Comparison of ENCODE assay signal across 9 cellular contexts in the genomic region with DNA sequence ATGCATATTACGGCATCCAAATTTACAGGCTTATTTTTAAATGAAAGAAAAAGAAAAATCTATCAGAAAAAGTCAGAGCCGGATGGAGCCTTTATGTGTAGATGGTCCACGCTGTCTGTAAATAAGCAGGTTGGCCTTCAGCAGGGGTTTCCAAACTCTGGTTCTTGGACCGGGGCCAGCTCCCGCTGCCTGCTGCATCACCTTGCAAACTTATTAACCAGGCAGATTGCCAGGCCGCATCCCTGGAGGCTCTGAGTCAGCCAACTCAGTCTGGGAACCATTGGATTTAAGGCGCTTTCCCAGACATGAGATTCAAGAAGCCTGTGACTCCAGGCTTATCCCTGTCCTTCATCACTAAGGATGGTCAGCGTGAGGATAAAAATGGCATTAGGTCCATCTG.
DNase-seq lines count a peak whose midpoint lies in the region; ATAC-seq and TF ChIP-seq lines count a peak whose summit lies in the region.
"Had no signal": no experiment of that assay in that cellular context is flagged by ENCODE, and none has a peak within 500 bp of the region (broad histone marks: within the 10 kb centered on the region; RNA-seq: fewer than 3 reads in every experiment).

No MANE protein-coding gene starts in this region.

- intact Hi-C loops in mammary epithelial cell (cut with micrococcal nuclease), result loop anchor here (2.0 kb wide), 1 partner anchor 25 kb away; no protein-coding TSS in a partner anchor

- H4K20me1 ChIP-seq in mammary epithelial cell (ENCODE audit: insufficient read depth, low read length) (no peaks in the 10 kb centered on the region), GM23338 (replicated peaks; ENCODE audit: insufficient read depth) (no peaks in the 10 kb centered on the region)

- ATAC-seq in omental fat pad (ENCODE audit: low FRiP score) (peak; percentile 75), GM23338 (no peak), GM21390 (IDR thresholded peaks at IDR 0.05; ENCODE audit: unreplicated experiment) (no peak)

- no peaks in the 10 kb centered on the region for H3K9me3 Mint-ChIP-seq in GM23338
- H3K9me3 Mint-ChIP-seq: activated T-cell treated with anti-CD3 and anti-CD28 coated beads, Interleukin-2, amount 50 U/mL, for 24 hours had no signal

- POLR2A ChIA-PET in HEK293T (lab: Yijun Ruan, JAX), result no interaction called here

- dilution Hi-C loops in mammary epithelial cell (cut with HindIII; ENCODE audit: low sequenced_read_pairs), result no loop called here

- H3K27ac ChIP-seq in mammary epithelial cell (ENCODE audit: insufficient read depth, low read depth, low read length) (no peak overlapping the region), GM23338 (ENCODE audit: low read depth) (no peak overlapping the region)

- peaks cover 5% of the 10 kb centered on the region for H3K27me3 Mint-ChIP-seq in GM23338 (ENCODE audit: insufficient read depth, low read depth, poor library complexity)
- H3K27me3 Mint-ChIP-seq: activated T-cell treated with anti-CD3 and anti-CD28 coated beads, Interleukin-2, amount 50 U/mL, for 24 hours had no signal

- H3K79me2 ChIP-seq in mammary epithelial cell (ENCODE audit: insufficient read depth, low read length) (no peaks in the 10 kb centered on the region), GM23338 (replicated peaks; ENCODE audit: insufficient read depth) (no peaks in the 10 kb centered on the region)

- H3F3A ChIP-seq in GM23338 (replicated peaks; ENCODE audit: low read depth), result no peaks in the 10 kb centered on the region

- H3K36me3 ChIP-seq in mammary epithelial cell (ENCODE audit: insufficient read depth, low read length), result no peaks in the 10 kb centered on the region
- no peaks in the 10 kb centered on the region for H3K36me3 ChIP-seq in GM23338 (ENCODE audit: insufficient read depth)

- no peaks in the 10 kb centered on the region for H3K36me3 Mint-ChIP-seq in GM23338 (ENCODE audit: low read depth)

- TF ChIP-seq CTCF in mammary epithelial cell (conservative IDR thresholded peaks at IDR 0.05 in 1 of 2, IDR thresholded peaks at IDR 0.05 in 1 of 2; ENCODE audit: extremely low read depth in 1 of 2, insufficient read depth in 1 of 2, low read depth in 1 of 2, low read length in 2 of 2) (no peak), omental fat pad (IDR thresholded peaks at IDR 0.05) (no peak), GM23338 (conservative IDR thresholded peaks at IDR 0.05; ENCODE audit: low read depth in 2 of 2) (no peak)

- peaks cover 26% of the 10 kb centered on the region for H3K4me1 Mint-ChIP-seq in GM23338

- H3K9me2 ChIP-seq in GM23338 (ENCODE audit: insufficient read depth), result peaks cover 5% of the 10 kb centered on the region

- H3K4me1 ChIP-seq in mammary epithelial cell (ENCODE audit: insufficient read depth, low read length) (peaks cover 6% of the 10 kb centered on the region), GM23338 (ENCODE audit: insufficient read depth) (peaks cover 20% of the 10 kb centered on the region)

- no peak overlapping the region for H3K4me3 ChIP-seq in mammary epithelial cell (replicated peaks in 1 of 3; ENCODE audit: insufficient read depth in 1 of 3, low read depth in 2 of 3, low read length in 3 of 3)
- no peak overlapping the region for H3K4me3 ChIP-seq in GM23338

- H3K9me3 ChIP-seq in mammary epithelial cell (replicated peaks; ENCODE audit: insufficient read depth, low read length), result no peaks in the 10 kb centered on the region

- DNase-seq in ELR (ENCODE audit: low read depth) (peak; percentile 88), NCI-H2196 treated with DMSO at 0.1 percent for 48 hours (lab: John Stamatoyannopoulos, UW; ENCODE audit: unreplicated experiment) (peak; percentile 91), mammary epithelial cell (peak; percentile 96), omental fat pad (ENCODE audit: low spot score) (peak; percentile 79), GM23338 (ENCODE audit: low spot score) (no peak), HEK293T (ENCODE audit: extremely low spot score) (no peak)
- DNase-seq in activated CD4-positive, alpha-beta T cell treated with anti-CD3 and anti-CD28 coated beads for 48 hours, result no peak
- DNase-seq: activated T-cell treated with anti-CD3 and anti-CD28 coated beads, Interleukin-2, amount 50 U/mL, for 24 hours had no signal

- CTCF ChIA-PET in mammary epithelial cell (lab: Charles Lee; ENCODE audit: low non-redundant PET), result interaction anchor here (0.6 kb wide), 1 partner anchor 25 kb away, joined by 3 read pairs; no protein-coding TSS in a partner anchor
- CTCF ChIA-PET in HEK293T (lab: Yijun Ruan, JAX), result no interaction called here

- WGBS in mammary epithelial cell (ENCODE audit: low coverage, missing lambda C conversion rate), result 17% methylated on average over 8 of the region's 8 CpGs

- H3K9ac ChIP-seq in mammary epithelial cell (ENCODE audit: insufficient read depth, low read length), result no peak overlapping the region

- H3K27me3 ChIP-seq in mammary epithelial cell (ENCODE audit: insufficient read depth, low read length) (no peaks in the 10 kb centered on the region), GM23338 (ENCODE audit: insufficient read depth) (no peaks in the 10 kb centered on the region)

- no peak overlapping the region for H3K4me2 ChIP-seq in mammary epithelial cell (ENCODE audit: insufficient read depth, low read depth, low read length)
- H3K4me2 ChIP-seq in GM23338, result no peak overlapping the region

- H3K4me3 Mint-ChIP-seq in GM23338, result no peak overlapping the region
- H3K4me3 Mint-ChIP-seq: activated T-cell treated with anti-CD3 and anti-CD28 coated beads, Interleukin-2, amount 50 U/mL, for 24 hours had no signal

- H3K27ac Mint-ChIP-seq in GM23338, result no peak overlapping the region
- H3K27ac Mint-ChIP-seq: activated T-cell treated with anti-CD3 and anti-CD28 coated beads, Interleukin-2, amount 50 U/mL, for 24 hours had no signal

- no TSS peak for BruUV-seq in mammary epithelial cell (replicated peaks; lab: Mats Ljungman, UMichigan)

- H2AFZ ChIP-seq in mammary epithelial cell (ENCODE audit: low read depth, low read length), result no peak overlapping the region
- H2AFZ ChIP-seq in GM23338, result no peak overlapping the region

- in situ Hi-C loops in mammary epithelial cell (cut with MboI; ENCODE audit: low sequenced_read_pairs in 2 of 2), result no loop called here

TF ChIP-seq in GM23338, 12 proteins besides CTCF, POLR2A, EP300 and RAD21:
- TF ChIP-seq ZNF331 (CRISPR knock-in tag; IDR thresholded peaks at IDR 0.05; ENCODE audit: low read depth) (no peak), JUNB (IDR thresholded peaks at IDR 0.05; ENCODE audit: unreplicated experiment) (no peak), NANOG (IDR thresholded peaks at IDR 0.05; ENCODE audit: borderline replicate concordance) (no peak)
- TF ChIP-seq, protein P1, sequence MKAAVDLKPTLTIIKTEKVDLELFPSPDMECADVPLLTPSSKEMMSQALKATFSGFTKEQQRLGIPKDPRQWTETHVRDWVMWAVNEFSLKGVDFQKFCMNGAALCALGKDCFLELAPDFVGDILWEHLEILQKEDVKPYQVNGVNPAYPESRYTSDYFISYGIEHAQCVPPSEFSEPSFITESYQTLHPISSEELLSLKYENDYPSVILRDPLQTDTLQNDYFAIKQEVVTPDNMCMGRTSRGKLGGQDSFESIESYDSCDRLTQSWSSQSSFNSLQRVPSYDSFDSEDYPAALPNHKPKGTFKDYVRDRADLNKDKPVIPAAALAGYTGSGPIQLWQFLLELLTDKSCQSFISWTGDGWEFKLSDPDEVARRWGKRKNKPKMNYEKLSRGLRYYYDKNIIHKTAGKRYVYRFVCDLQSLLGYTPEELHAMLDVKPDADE (IDR thresholded peaks at IDR 0.05), result no peak

TF ChIP-seq in HEK293T, 16 proteins besides CTCF, POLR2A, EP300 and RAD21:
- no peak for TF ChIP-seq L3MBTL2 (conservative IDR thresholded peaks at IDR 0.05)

Comparison
In these comparisons a context has a peak if more than half of its experiments do, and no peak if none do; other contexts are left out.
1. DNase-seq: peak in ELR (single experiment), NCI-H2196 treated with DMSO at 0.1 percent for 48 hours (single experiment), mammary epithelial cell (single experiment) and omental fat pad (single experiment); none in GM23338 (single experiment), activated CD4-positive, alpha-beta T cell treated with anti-CD3 and anti-CD28 coated beads for 48 hours (single experiment) and HEK293T (single experiment).